ENCODE assay signal across 27 cellular contexts in the genomic region with DNA sequence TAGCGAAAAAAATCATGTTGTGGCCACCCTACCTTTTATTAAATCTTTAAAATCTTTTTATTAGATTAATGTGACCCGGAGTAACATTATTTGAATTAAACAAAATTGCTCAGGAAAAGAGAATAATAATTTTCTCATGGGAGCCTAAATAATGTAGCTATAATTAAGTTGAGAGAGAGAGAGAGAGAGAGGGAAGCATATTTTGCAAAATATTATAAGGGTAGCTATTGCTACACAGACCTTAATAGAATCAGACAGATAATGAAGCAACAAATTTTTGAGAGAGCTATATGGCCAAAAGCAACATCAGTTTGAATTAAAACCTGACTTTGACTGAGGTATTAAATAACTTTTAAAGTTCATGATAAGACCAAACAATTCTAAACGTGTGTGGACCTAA.
DNase-seq lines count a peak whose midpoint lies in the region; ATAC-seq and TF ChIP-seq lines count a peak whose summit lies in the region.
"Had no signal": no experiment of that assay in that cellular context is flagged by ENCODE, and none has a peak within 500 bp of the region (broad histone marks: within the 10 kb centered on the region; RNA-seq: fewer than 3 reads in every experiment).

No MANE protein-coding gene starts in this region.

- H3K36me3 ChIP-seq in SK-N-SH (replicated peaks in 1 of 2; ENCODE audit: control insufficient read depth in 1 of 2, insufficient read depth in 2 of 2, low read length in 1 of 2) = no peaks in the 10 kb centered on the region
- no peaks in the 10 kb centered on the region for H3K36me3 ChIP-seq in BE2C
- no peaks in the 10 kb centered on the region for H3K36me3 ChIP-seq in suprapubic skin
- H3K36me3 ChIP-seq: BLaER1; BLaER1 treated with 17β-estradiol and CSF1 and Interleukin-3, amounts not matched to agents 10 nM and 100 nM had no signal

- peak; percentile 59; the same call in 2 of the 3 replicates for ATAC-seq in SK-N-SH treated with all-trans-retinoic acid at 6 μM for 48 hours
- ATAC-seq: CD8-positive, alpha-beta T cell had no signal

- H4K20me1 ChIP-seq in SK-N-SH (ENCODE audit: insufficient read depth) = no peaks in the 10 kb centered on the region
- H4K20me1 ChIP-seq: BLaER1; BLaER1 treated with 17β-estradiol and CSF1 and Interleukin-3, amounts not matched to agents 10 nM and 100 nM had no signal

- 19% methylated on average over 3 of the region's 3 CpGs for WGBS in SK-N-SH (ENCODE audit: low lambda C conversion rate)
- 66% methylated on average over 3 of the region's 3 CpGs for WGBS in suprapubic skin

- no peak overlapping the region for H3K9ac ChIP-seq in SK-N-SH
- H3K9ac ChIP-seq: BLaER1; BLaER1 treated with 17β-estradiol and CSF1 and Interleukin-3, amounts not matched to agents 10 nM and 100 nM had no signal

- no peak overlapping the region for H3K4me2 ChIP-seq in SK-N-SH
- H3K4me2 ChIP-seq: A549; BLaER1; BLaER1 treated with 17β-estradiol and CSF1 and Interleukin-3, amounts not matched to agents 10 nM and 100 nM had no signal

- no peak for TF ChIP-seq POLR2A in suprapubic skin (IDR thresholded peaks at IDR 0.05)

- TF ChIP-seq RAD21 in SK-N-SH (IDR thresholded peaks at IDR 0.05; ENCODE audit: low read length) = no peak

- CTCF ChIA-PET in SK-N-SH (lab: Yijun Ruan, JAX) = interaction anchor here (1.4 kb wide), 1 partner anchor 705 kb away, joined by 6 read pairs; no protein-coding TSS in a partner anchor

- H3K9me3 ChIP-seq in SK-N-SH (no peaks in the 10 kb centered on the region), BE2C (no peaks in the 10 kb centered on the region), suprapubic skin (no peaks in the 10 kb centered on the region)
- H3K9me3 ChIP-seq: A549; BLaER1; BLaER1 treated with 17β-estradiol and CSF1 and Interleukin-3, amounts not matched to agents 10 nM and 100 nM; Caco-2 had no signal

- TF ChIP-seq EP300 in SK-N-SH (IDR thresholded peaks at IDR 0.05; ENCODE audit: borderline replicate concordance in 1 of 2, low read depth in 1 of 2, low read length in 1 of 2) = no peak
- TF ChIP-seq EP300 in suprapubic skin (IDR thresholded peaks at IDR 0.05) = no peak

- no peaks in the 10 kb centered on the region for H3K9me2 ChIP-seq in SK-N-SH

- TF ChIP-seq CTCF in SK-N-SH (IDR thresholded peaks at IDR 0.05) (no peak), BE2C (IDR thresholded peaks at IDR 0.05; ENCODE audit: low read depth, low read length) (no peak), suprapubic skin (IDR thresholded peaks at IDR 0.05) (no peak)

- H3K27ac ChIP-seq in SK-N-SH (ENCODE audit: low read depth in 2 of 2, low read length in 1 of 2) = peak overlapping the region in 1 of 2 experiments; percentile 67; a peak in 2 of 4 replicates
- H3K27ac ChIP-seq in suprapubic skin = no peak overlapping the region
- H3K27ac ChIP-seq: 22Rv1; A549; BLaER1; BLaER1 treated with 17β-estradiol and CSF1 and Interleukin-3, amounts not matched to agents 10 nM and 100 nM; C4-2B had no signal

- no peaks in the 10 kb centered on the region for H3K79me2 ChIP-seq in SK-N-SH (ENCODE audit: insufficient read depth)

- DNase-seq in SK-N-SH (no peak), BE2C (no peak), suprapubic skin (ENCODE audit: low spot score in 2 of 2) (no peak)
- DNase-seq: 8988T; ACHN; AML-193; Caco-2; Calu3; CD4-positive, alpha-beta memory T cell; CD4-positive, alpha-beta T cell; CD4-positive, CD25-positive, alpha-beta regulatory T cell; CD8-positive, alpha-beta memory T cell; CD8-positive, alpha-beta T cell; COR-L47; DMS 273 treated with DMSO at 0.1 percent for 48 hours; DMS153; DMS53; DMS79; DMS79 treated with DMSO at 0.1 percent for 48 hours; DND-41; EL had no signal

- no peaks in the 10 kb centered on the region for H3F3A ChIP-seq in SK-N-SH (replicated peaks; ENCODE audit: insufficient read depth)

- POLR2A ChIA-PET in SK-N-SH (lab: Yijun Ruan, JAX) = no interaction called here

- H3K27me3 ChIP-seq in SK-N-SH (ENCODE audit: insufficient read depth) (no peaks in the 10 kb centered on the region), BE2C (no peaks in the 10 kb centered on the region), suprapubic skin (no peaks in the 10 kb centered on the region)
- H3K27me3 ChIP-seq: BLaER1; BLaER1 treated with 17β-estradiol and CSF1 and Interleukin-3, amounts not matched to agents 10 nM and 100 nM had no signal

- no peak overlapping the region for H2AFZ ChIP-seq in SK-N-SH (ENCODE audit: low read depth)

- H3K4me3 ChIP-seq in SK-N-SH (ENCODE audit: low read depth in 2 of 2, low read length in 1 of 2) (no peak overlapping the region), BE2C (ENCODE audit: low read depth, low read length) (peak overlapping the region; percentile 42), suprapubic skin (no peak overlapping the region)
- H3K4me3 ChIP-seq: A549; BLaER1; BLaER1 treated with 17β-estradiol and CSF1 and Interleukin-3, amounts not matched to agents 10 nM and 100 nM had no signal

- H3K4me1 ChIP-seq in SK-N-SH (ENCODE audit: control insufficient read depth in 1 of 2, insufficient read depth in 2 of 2, low read depth in 1 of 2, low read length in 1 of 2) (peaks cover 0 to 2% of the 10 kb centered on the region in 2 experiments; a peak in 2 of 4 replicates), BE2C (no peaks in the 10 kb centered on the region), suprapubic skin (no peaks in the 10 kb centered on the region)
- H3K4me1 ChIP-seq: A549; BLaER1; BLaER1 treated with 17β-estradiol and CSF1 and Interleukin-3, amounts not matched to agents 10 nM and 100 nM; Caco-2 had no signal

TF ChIP-seq in SK-N-SH treated with all-trans-retinoic acid at 6 μM for 48 hours, 23 proteins besides CTCF, POLR2A, EP300 and RAD21:
- TF ChIP-seq ZC3H10 (CRISPR knock-in tag; IDR thresholded peaks at IDR 0.05) (peak; percentile 88), ISL1 (CRISPR knock-in tag; IDR thresholded peaks at IDR 0.05) (peak; percentile 93), ESRRG (CRISPR knock-in tag; IDR thresholded peaks at IDR 0.05) (no peak)
- TF ChIP-seq, protein P1, sequence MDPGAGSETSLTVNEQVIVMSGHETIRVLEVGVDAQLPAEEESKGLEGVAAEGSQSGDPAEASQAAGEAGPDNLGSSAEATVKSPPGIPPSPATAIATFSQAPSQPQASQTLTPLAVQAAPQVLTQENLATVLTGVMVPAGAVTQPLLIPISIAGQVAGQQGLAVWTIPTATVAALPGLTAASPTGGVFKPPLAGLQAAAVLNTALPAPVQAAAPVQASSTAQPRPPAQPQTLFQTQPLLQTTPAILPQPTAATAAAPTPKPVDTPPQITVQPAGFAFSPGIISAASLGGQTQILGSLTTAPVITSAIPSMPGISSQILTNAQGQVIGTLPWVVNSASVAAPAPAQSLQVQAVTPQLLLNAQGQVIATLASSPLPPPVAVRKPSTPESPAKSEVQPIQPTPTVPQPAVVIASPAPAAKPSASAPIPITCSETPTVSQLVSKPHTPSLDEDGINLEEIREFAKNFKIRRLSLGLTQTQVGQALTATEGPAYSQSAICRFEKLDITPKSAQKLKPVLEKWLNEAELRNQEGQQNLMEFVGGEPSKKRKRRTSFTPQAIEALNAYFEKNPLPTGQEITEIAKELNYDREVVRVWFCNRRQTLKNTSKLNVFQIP (CRISPR knock-in tag; IDR thresholded peaks at IDR 0.05; ENCODE audit: borderline replicate concordance, low read depth) = peak; percentile 8; the same call in 1 of the 2 replicates
- TF ChIP-seq, protein P2, sequence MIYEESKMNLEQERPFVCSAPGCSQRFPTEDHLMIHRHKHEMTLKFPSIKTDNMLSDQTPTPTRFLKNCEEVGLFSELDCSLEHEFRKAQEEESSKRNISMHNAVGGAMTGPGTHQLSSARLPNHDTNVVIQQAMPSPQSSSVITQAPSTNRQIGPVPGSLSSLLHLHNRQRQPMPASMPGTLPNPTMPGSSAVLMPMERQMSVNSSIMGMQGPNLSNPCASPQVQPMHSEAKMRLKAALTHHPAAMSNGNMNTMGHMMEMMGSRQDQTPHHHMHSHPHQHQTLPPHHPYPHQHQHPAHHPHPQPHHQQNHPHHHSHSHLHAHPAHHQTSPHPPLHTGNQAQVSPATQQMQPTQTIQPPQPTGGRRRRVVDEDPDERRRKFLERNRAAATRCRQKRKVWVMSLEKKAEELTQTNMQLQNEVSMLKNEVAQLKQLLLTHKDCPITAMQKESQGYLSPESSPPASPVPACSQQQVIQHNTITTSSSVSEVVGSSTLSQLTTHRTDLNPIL (CRISPR knock-in tag; IDR thresholded peaks at IDR 0.05; ENCODE audit: low read depth) = no peak

TF ChIP-seq in SK-N-SH, 30 proteins besides CTCF, POLR2A, EP300 and RAD21 (continues in another document):
- no peak for TF ChIP-seq TCF12 (IDR thresholded peaks at IDR 0.05)
- no peak for TF ChIP-seq GATA2 (CRISPR knock-in tag; IDR thresholded peaks at IDR 0.05)
- no peak for TF ChIP-seq SIN3A (IDR thresholded peaks at IDR 0.05; ENCODE audit: borderline replicate concordance, low read depth, low read length)
- TF ChIP-seq SMC3 (IDR thresholded peaks at IDR 0.05; ENCODE audit: low read depth, low read length) = no peak
- TF ChIP-seq, protein P3, sequence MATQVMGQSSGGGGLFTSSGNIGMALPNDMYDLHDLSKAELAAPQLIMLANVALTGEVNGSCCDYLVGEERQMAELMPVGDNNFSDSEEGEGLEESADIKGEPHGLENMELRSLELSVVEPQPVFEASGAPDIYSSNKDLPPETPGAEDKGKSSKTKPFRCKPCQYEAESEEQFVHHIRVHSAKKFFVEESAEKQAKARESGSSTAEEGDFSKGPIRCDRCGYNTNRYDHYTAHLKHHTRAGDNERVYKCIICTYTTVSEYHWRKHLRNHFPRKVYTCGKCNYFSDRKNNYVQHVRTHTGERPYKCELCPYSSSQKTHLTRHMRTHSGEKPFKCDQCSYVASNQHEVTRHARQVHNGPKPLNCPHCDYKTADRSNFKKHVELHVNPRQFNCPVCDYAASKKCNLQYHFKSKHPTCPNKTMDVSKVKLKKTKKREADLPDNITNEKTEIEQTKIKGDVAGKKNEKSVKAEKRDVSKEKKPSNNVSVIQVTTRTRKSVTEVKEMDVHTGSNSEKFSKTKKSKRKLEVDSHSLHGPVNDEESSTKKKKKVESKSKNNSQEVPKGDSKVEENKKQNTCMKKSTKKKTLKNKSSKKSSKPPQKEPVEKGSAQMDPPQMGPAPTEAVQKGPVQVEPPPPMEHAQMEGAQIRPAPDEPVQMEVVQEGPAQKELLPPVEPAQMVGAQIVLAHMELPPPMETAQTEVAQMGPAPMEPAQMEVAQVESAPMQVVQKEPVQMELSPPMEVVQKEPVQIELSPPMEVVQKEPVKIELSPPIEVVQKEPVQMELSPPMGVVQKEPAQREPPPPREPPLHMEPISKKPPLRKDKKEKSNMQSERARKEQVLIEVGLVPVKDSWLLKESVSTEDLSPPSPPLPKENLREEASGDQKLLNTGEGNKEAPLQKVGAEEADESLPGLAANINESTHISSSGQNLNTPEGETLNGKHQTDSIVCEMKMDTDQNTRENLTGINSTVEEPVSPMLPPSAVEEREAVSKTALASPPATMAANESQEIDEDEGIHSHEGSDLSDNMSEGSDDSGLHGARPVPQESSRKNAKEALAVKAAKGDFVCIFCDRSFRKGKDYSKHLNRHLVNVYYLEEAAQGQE (IDR thresholded peaks at IDR 0.05; ENCODE audit: low read depth, low read length) = no peak
